ENCODE assay signal across 10 cellular contexts in the genomic region with DNA sequence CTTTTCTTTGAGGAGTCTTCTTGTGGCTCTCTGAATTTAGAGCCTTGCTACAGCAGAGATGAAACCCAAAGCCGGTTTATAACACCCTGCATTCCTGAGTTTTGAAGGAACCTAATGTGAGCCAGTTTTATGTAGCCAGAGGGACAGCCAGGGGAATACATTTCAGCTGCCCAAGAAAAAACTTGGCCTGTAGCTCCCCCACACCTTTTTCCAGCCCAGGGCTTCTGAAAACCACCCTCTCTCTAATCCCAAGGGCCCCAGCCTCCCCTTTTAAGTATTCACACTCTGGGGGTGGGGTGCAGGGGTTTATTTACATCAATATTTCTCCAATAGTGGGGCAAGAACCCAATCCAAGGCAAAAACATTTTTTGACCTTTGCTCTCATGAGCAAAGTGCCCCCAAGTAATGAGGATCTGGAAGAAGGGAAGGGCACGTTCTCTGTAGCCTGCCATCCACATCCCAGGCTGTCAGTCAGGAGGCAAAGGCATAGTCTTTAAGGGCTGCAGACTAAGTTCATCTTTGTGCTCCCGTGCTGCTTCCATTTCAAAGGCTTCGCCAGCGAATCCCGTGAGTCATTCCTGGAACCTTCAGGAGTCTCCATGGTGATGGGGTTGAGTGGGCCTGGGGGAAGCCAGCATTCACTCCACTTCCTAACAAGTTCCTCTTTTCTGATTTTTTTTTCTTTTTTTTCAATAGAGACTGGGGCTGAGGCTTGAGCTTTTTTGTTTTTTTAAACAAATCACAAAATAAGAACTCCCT. TPM values are rescaled to one million over a fixed set of nuclear protein-coding genes. Genes with fewer than 3 reads are reported as not detected.
DNase-seq lines count a peak whose midpoint lies in the region; ATAC-seq and TF ChIP-seq lines count a peak whose summit lies in the region.
"Had no signal": no experiment of that assay in that cellular context is flagged by ENCODE, and none has a peak within 500 bp of the region (broad histone marks: within the 10 kb centered on the region; RNA-seq: fewer than 3 reads in every experiment).

No MANE protein-coding gene starts in this region.

- POLR2A ChIA-PET in PC-9 (lab: Charles Lee; ENCODE audit: unreplicated experiment): no interaction called here

- H3F3A ChIP-seq in PC-9 (ENCODE audit: insufficient read depth, low read depth): peaks cover 12% of the 10 kb centered on the region; the same call in 1 of the 2 replicates

- BruUV-seq in PC-9 (replicated peaks; lab: Mats Ljungman, UMichigan): no TSS peak

- H3K27me3 ChIP-seq in upper lobe of right lung (no peaks in the 10 kb centered on the region), PC-9 (ENCODE audit: insufficient read depth, low read depth) (no peaks in the 10 kb centered on the region)

- no peaks in the 10 kb centered on the region for H3K9me3 ChIP-seq in upper lobe of right lung
- H3K9me3 ChIP-seq in PC-9 (ENCODE audit: insufficient read depth, low read depth): no peaks in the 10 kb centered on the region

- H3K4me1 ChIP-seq in upper lobe of right lung: no peaks in the 10 kb centered on the region
- H3K4me1 ChIP-seq in PC-9 (replicated peaks; ENCODE audit: insufficient read depth): no peaks in the 10 kb centered on the region

- H3K36me3 ChIP-seq in upper lobe of right lung: no peaks in the 10 kb centered on the region
- no peaks in the 10 kb centered on the region for H3K36me3 ChIP-seq in PC-9 (ENCODE audit: low read depth)

- H4K20me1 ChIP-seq in PC-9 (ENCODE audit: insufficient read depth): no peaks in the 10 kb centered on the region

- peak; percentile 20 for DNase-seq in SKM-1 treated with dmso at 0.1 percent for 144 hours (lab: John Stamatoyannopoulos, UW; ENCODE audit: unreplicated experiment)
- no peak for DNase-seq in SKM-1 (lab: John Stamatoyannopoulos, UW; ENCODE audit: unreplicated experiment)
- peak; percentile 62 for DNase-seq in brain pericyte (ENCODE audit: low read depth, low spot score)
- peak; percentile 82 for DNase-seq in left kidney (ENCODE audit: low read depth, low spot score)
- no peak for DNase-seq in upper lobe of right lung
- DNase-seq in NCI-H2081 treated with DMSO at 0.1 percent for 48 hours (lab: John Stamatoyannopoulos, UW): no peak
- DNase-seq in NCI-H2029 (lab: John Stamatoyannopoulos, UW): no peak
- no peak for DNase-seq in PC-9
- DNase-seq: effector memory CD4-positive, alpha-beta T cell had no signal

- H3K79me2 ChIP-seq in PC-9 (ENCODE audit: low read depth): no peaks in the 10 kb centered on the region

- TF ChIP-seq CTCF in upper lobe of right lung (IDR thresholded peaks at IDR 0.05) (no peak), PC-9 (conservative IDR thresholded peaks at IDR 0.05) (no peak)

- peak; percentile 5 for ATAC-seq in upper lobe of right lung

- no peak overlapping the region for H2AFZ ChIP-seq in PC-9

- intact Hi-C loops in upper lobe of right lung (cut with DNase I) (no loop called here), PC-9 (cut with micrococcal nuclease; ENCODE audit: unreplicated experiment) (no loop called here)

- H3K4me2 ChIP-seq in PC-9: no peak overlapping the region

- H3K9me2 ChIP-seq in PC-9 (ENCODE audit: insufficient read depth): no peaks in the 10 kb centered on the region

- CTCF ChIA-PET in PC-9 (lab: Charles Lee): no interaction called here

- H3K27ac ChIP-seq in upper lobe of right lung (no peak overlapping the region), PC-9 (no peak overlapping the region)

- H3K4me3 ChIP-seq in upper lobe of right lung (no peak overlapping the region), PC-9 (no peak overlapping the region)

RNA-seq across cellular contexts. Expression of gene MEDAG, which starts 33.2 kb away (rescaled TPM):
- total RNA-seq in upper lobe of right lung (5.5 TPM), PC-9 (2021) (not detected in 2 replicates)
- total RNA-seq: B cell had no signal

RNA-seq across cellular contexts. Expression of gene TEX26, which starts 59.6 kb away (rescaled TPM):
- total RNA-seq in upper lobe of right lung (not detected), PC-9 (2021) (not detected in 2 replicates)
- total RNA-seq: B cell had no signal

Comparison
In these comparisons a context has a peak if more than half of its experiments do, and no peak if none do; other contexts are left out.
1. DNase-seq: peak in SKM-1 treated with dmso at 0.1 percent for 144 hours (single experiment), brain pericyte (single experiment) and left kidney (single experiment); none in SKM-1 (single experiment), upper lobe of right lung (single experiment), NCI-H2081 treated with DMSO at 0.1 percent for 48 hours (single experiment), NCI-H2029 (single experiment) and PC-9 (0 of 2).